Comparison of ENCODE assay signal across 20 cellular contexts in the genomic region with DNA sequence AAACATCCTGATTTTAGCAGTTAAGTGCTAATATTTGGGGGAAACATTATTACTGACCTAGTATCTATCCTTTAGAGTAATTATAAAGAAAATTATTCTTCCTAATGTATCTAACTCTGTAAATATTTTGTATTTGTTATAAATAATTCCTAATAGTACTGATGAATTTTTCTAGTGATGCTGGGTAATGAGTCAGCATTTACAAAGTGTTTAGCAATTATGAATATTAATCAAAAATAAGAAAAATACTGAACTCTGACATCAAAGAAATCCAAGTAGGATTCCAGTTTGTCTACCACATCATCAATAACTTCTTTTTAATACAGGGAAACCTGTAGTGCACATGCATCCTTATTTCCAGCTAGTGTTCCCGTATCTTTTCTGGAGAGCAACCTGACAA. TPM values are rescaled to one million over a fixed set of nuclear protein-coding genes. Genes with fewer than 3 reads are reported as not detected.
DNase-seq lines count a peak whose midpoint lies in the region; ATAC-seq and TF ChIP-seq lines count a peak whose summit lies in the region.
"Had no signal": no experiment of that assay in that cellular context is flagged by ENCODE, and none has a peak within 500 bp of the region (broad histone marks: within the 10 kb centered on the region; RNA-seq: fewer than 3 reads in every experiment).

No MANE protein-coding gene starts in this region.

- no peak overlapping the region for H2AFZ ChIP-seq in mammary epithelial cell (ENCODE audit: low read depth, low read length)
- no peak overlapping the region for H2AFZ ChIP-seq in GM23338

- peaks cover 3% of the 10 kb centered on the region for H3K27me3 Mint-ChIP-seq in GM23338 (ENCODE audit: insufficient read depth, low read depth, poor library complexity)
- no peaks in the 10 kb centered on the region for H3K27me3 Mint-ChIP-seq in activated T-helper 17 cell treated with anti-CD3 and anti-CD28 coated beads, Interleukin-2, amount 50 U/mL, for 72 hours
- no peaks in the 10 kb centered on the region for H3K27me3 Mint-ChIP-seq in stimulated activated memory B cell treated with anti-CD40 and anti-IgM and Interleukin-4, amounts not matched to agents 10 μg/mL and 1 μg/mL and 100 μg/mL, for 72 hours

- H3K27ac ChIP-seq in mammary epithelial cell (ENCODE audit: insufficient read depth, low read depth, low read length): no peak overlapping the region
- no peak overlapping the region for H3K27ac ChIP-seq in breast epithelium
- peak overlapping the region; percentile 60; the same call in 1 of the 2 replicates for H3K27ac ChIP-seq in GM23338 (ENCODE audit: low read depth)
- no peak overlapping the region for H3K27ac ChIP-seq in prostate gland

- H3K36me3 ChIP-seq in mammary epithelial cell (ENCODE audit: insufficient read depth, low read length) (peaks cover 21% of the 10 kb centered on the region), breast epithelium (no peaks in the 10 kb centered on the region), GM23338 (ENCODE audit: insufficient read depth) (no peaks in the 10 kb centered on the region), prostate gland (no peaks in the 10 kb centered on the region)

- no peak overlapping the region for H3K9ac ChIP-seq in mammary epithelial cell (ENCODE audit: insufficient read depth, low read length)

- H3K9me2 ChIP-seq in GM23338 (ENCODE audit: insufficient read depth): no peaks in the 10 kb centered on the region

- DNase-seq in mammary epithelial cell: no peak
- DNase-seq in breast epithelium (ENCODE audit: low spot score in 2 of 2): no peak
- no peak for DNase-seq in GM23338 (ENCODE audit: low spot score)
- no peak for DNase-seq in prostate gland (ENCODE audit: low spot score)
- no peak for DNase-seq in NCI-H187 (lab: John Stamatoyannopoulos, UW)
- DNase-seq: AML-193; C1 segment of cervical spinal cord; Caco-2; CD8-positive, alpha-beta T cell; EL; GDM1; KG1; MM.1S; NCI-H2081; NCI-H2227 treated with DMSO at 0.1 percent for 48 hours; NCI-H69; RPMI8226; SHP77 had no signal

- no peak for TF ChIP-seq CTCF in mammary epithelial cell (conservative IDR thresholded peaks at IDR 0.05 in 1 of 2, IDR thresholded peaks at IDR 0.05 in 1 of 2; ENCODE audit: extremely low read depth in 1 of 2, insufficient read depth in 1 of 2, low read depth in 1 of 2, low read length in 2 of 2)
- TF ChIP-seq CTCF in breast epithelium (IDR thresholded peaks at IDR 0.05): no peak
- TF ChIP-seq CTCF in GM23338 (conservative IDR thresholded peaks at IDR 0.05; ENCODE audit: low read depth in 2 of 2): no peak
- no peak for TF ChIP-seq CTCF in prostate gland (IDR thresholded peaks at IDR 0.05)

- intact Hi-C loops in mammary epithelial cell (cut with micrococcal nuclease): no loop called here
- intact Hi-C loops in breast epithelium (cut with DNase I; ENCODE audit: low total_unique reads): no loop called here
- intact Hi-C loops in prostate gland (cut with DNase I): no loop called here

- in situ Hi-C loops in mammary epithelial cell (cut with MboI; ENCODE audit: low sequenced_read_pairs in 2 of 2): loop anchor here (10.0 to 25.0 kb wide), 2 partner anchors 269 to 487 kb away; a partner anchor contains a TSS

- no peaks in the 10 kb centered on the region for H3K9me3 ChIP-seq in mammary epithelial cell (replicated peaks; ENCODE audit: insufficient read depth, low read length)
- H3K9me3 ChIP-seq in breast epithelium: peaks cover 0 to 13% of the 10 kb centered on the region in 2 donors
- no peaks in the 10 kb centered on the region for H3K9me3 ChIP-seq in prostate gland
- H3K9me3 ChIP-seq: Caco-2 had no signal

- H3K4me3 Mint-ChIP-seq in GM23338: no peak overlapping the region; the same call in 2 of the 3 replicates
- no peak overlapping the region for H3K4me3 Mint-ChIP-seq in activated T-helper 17 cell treated with anti-CD3 and anti-CD28 coated beads, Interleukin-2, amount 50 U/mL, for 72 hours
- no peak overlapping the region for H3K4me3 Mint-ChIP-seq in stimulated activated memory B cell treated with anti-CD40 and anti-IgM and Interleukin-4, amounts not matched to agents 10 μg/mL and 1 μg/mL and 100 μg/mL, for 72 hours
- H3K4me3 Mint-ChIP-seq: CD8-positive, alpha-beta T cell had no signal

- peaks cover 39% of the 10 kb centered on the region for H3K36me3 Mint-ChIP-seq in GM23338 (ENCODE audit: low read depth)
- peaks cover 94% of the 10 kb centered on the region for H3K36me3 Mint-ChIP-seq in activated T-helper 17 cell treated with anti-CD3 and anti-CD28 coated beads, Interleukin-2, amount 50 U/mL, for 72 hours (ENCODE audit: low read depth)
- H3K36me3 Mint-ChIP-seq in stimulated activated memory B cell treated with anti-CD40 and anti-IgM and Interleukin-4, amounts not matched to agents 10 μg/mL and 1 μg/mL and 100 μg/mL, for 72 hours: peaks cover 40% of the 10 kb centered on the region

- ATAC-seq in GM23338: no peak
- no peak for ATAC-seq in activated T-helper 17 cell treated with anti-CD3 and anti-CD28 coated beads, Interleukin-2, amount 50 U/mL, for 72 hours (replicated peaks)
- no peak for ATAC-seq in stimulated activated memory B cell treated with anti-CD40 and anti-IgM and Interleukin-4, amounts not matched to agents 10 μg/mL and 1 μg/mL and 100 μg/mL, for 72 hours
- ATAC-seq: CD8-positive, alpha-beta T cell had no signal

- TF ChIP-seq POLR2A in breast epithelium (IDR thresholded peaks at IDR 0.05): no peak
- no peak for TF ChIP-seq POLR2A in prostate gland (IDR thresholded peaks at IDR 0.05)

- H3K4me1 Mint-ChIP-seq in GM23338: peaks cover 63% of the 10 kb centered on the region
- H3K4me1 Mint-ChIP-seq in activated T-helper 17 cell treated with anti-CD3 and anti-CD28 coated beads, Interleukin-2, amount 50 U/mL, for 72 hours: peaks cover 46% of the 10 kb centered on the region
- H3K4me1 Mint-ChIP-seq in stimulated activated memory B cell treated with anti-CD40 and anti-IgM and Interleukin-4, amounts not matched to agents 10 μg/mL and 1 μg/mL and 100 μg/mL, for 72 hours: peaks cover 70% of the 10 kb centered on the region

- BruUV-seq in mammary epithelial cell (replicated peaks; lab: Mats Ljungman, UMichigan): no TSS peak

- H3K9me3 Mint-ChIP-seq in GM23338: no peaks in the 10 kb centered on the region
- H3K9me3 Mint-ChIP-seq in activated T-helper 17 cell treated with anti-CD3 and anti-CD28 coated beads, Interleukin-2, amount 50 U/mL, for 72 hours: peaks cover 3% of the 10 kb centered on the region
- H3K9me3 Mint-ChIP-seq in stimulated activated memory B cell treated with anti-CD40 and anti-IgM and Interleukin-4, amounts not matched to agents 10 μg/mL and 1 μg/mL and 100 μg/mL, for 72 hours: no peaks in the 10 kb centered on the region

- 100% methylated on average over 1 of the region's 1 CpG for WGBS in mammary epithelial cell (ENCODE audit: low coverage, missing lambda C conversion rate)
- WGBS in prostate gland: 88% methylated on average over 1 of the region's 1 CpG

- dilution Hi-C loops in mammary epithelial cell (cut with HindIII; ENCODE audit: low sequenced_read_pairs): no loop called here

- H3F3A ChIP-seq in GM23338 (replicated peaks; ENCODE audit: low read depth): no peaks in the 10 kb centered on the region

- peaks cover 13% of the 10 kb centered on the region for H4K20me1 ChIP-seq in mammary epithelial cell (ENCODE audit: insufficient read depth, low read length)
- H4K20me1 ChIP-seq in GM23338 (replicated peaks; ENCODE audit: insufficient read depth): peaks cover 91% of the 10 kb centered on the region

- H3K4me3 ChIP-seq in mammary epithelial cell (replicated peaks in 1 of 3; ENCODE audit: insufficient read depth in 1 of 3, low read depth in 2 of 3, low read length in 3 of 3) (no peak overlapping the region), breast epithelium (no peak overlapping the region), GM23338 (no peak overlapping the region; the same call in 1 of the 2 replicates), prostate gland (no peak overlapping the region)

- peaks cover 4% of the 10 kb centered on the region for H3K4me1 ChIP-seq in mammary epithelial cell (ENCODE audit: insufficient read depth, low read length)
- H3K4me1 ChIP-seq in breast epithelium: no peaks in the 10 kb centered on the region
- H3K4me1 ChIP-seq in GM23338 (ENCODE audit: insufficient read depth): peaks cover 69% of the 10 kb centered on the region
- H3K4me1 ChIP-seq in prostate gland (replicated peaks): no peaks in the 10 kb centered on the region

- peak overlapping the region; percentile 18 for H3K4me2 ChIP-seq in mammary epithelial cell (ENCODE audit: insufficient read depth, low read depth, low read length)
- H3K4me2 ChIP-seq in GM23338: peak overlapping the region; percentile 20; the same call in 1 of the 2 replicates

- CTCF ChIA-PET in mammary epithelial cell (lab: Charles Lee; ENCODE audit: low non-redundant PET): no interaction called here

- H3K79me2 ChIP-seq in mammary epithelial cell (ENCODE audit: insufficient read depth, low read length) (peaks cover 100% of the 10 kb centered on the region), GM23338 (replicated peaks; ENCODE audit: insufficient read depth) (peaks cover 100% of the 10 kb centered on the region)

- H3K27me3 ChIP-seq in mammary epithelial cell (ENCODE audit: insufficient read depth, low read length) (no peaks in the 10 kb centered on the region), breast epithelium (no peaks in the 10 kb centered on the region), GM23338 (ENCODE audit: insufficient read depth) (no peaks in the 10 kb centered on the region), prostate gland (replicated peaks; ENCODE audit: insufficient read depth) (no peaks in the 10 kb centered on the region)

- H3K27ac Mint-ChIP-seq in GM23338: no peak overlapping the region
- H3K27ac Mint-ChIP-seq in activated T-helper 17 cell treated with anti-CD3 and anti-CD28 coated beads, Interleukin-2, amount 50 U/mL, for 72 hours: peak overlapping the region; percentile 50
- H3K27ac Mint-ChIP-seq in stimulated activated memory B cell treated with anti-CD40 and anti-IgM and Interleukin-4, amounts not matched to agents 10 μg/mL and 1 μg/mL and 100 μg/mL, for 72 hours: peak overlapping the region; percentile 30
- H3K27ac Mint-ChIP-seq: CD8-positive, alpha-beta T cell had no signal

RNA-seq across cellular contexts. Expression of a gene that starts 9.0 kb away (rescaled TPM):
- total RNA-seq in mammary epithelial cell (100 to 1,000 TPM; 167 to 381 TPM), breast epithelium (100 to 1,000 TPM; 356 to 419 (median 394) TPM), prostate gland (100 to 1,000 TPM; 223 to 325 TPM)
- polyA plus RNA-seq in mammary epithelial cell (233 TPM), GM23338 (2016; fragmentation: Nextera tagmentation; extraction: Ambion mirVana) (996 and 999 TPM in 2 replicates)
- polyA minus RNA-seq in mammary epithelial cell: 123 TPM
- 658 and 693 TPM in 2 replicates for total RNA-seq in GM23338 (2014; rRNA removed; shearing (Covaris generic))
- total RNA-seq in activated T-helper 17 cell treated with anti-CD3 and anti-CD28 coated beads, Interleukin-2, amount 50 U/mL, for 72 hours: 100 to 1,000 TPM; 715 to 937 TPM

RNA-seq across cellular contexts. Expression of a gene that starts 43.9 kb away (rescaled TPM):
- total RNA-seq in mammary epithelial cell (100 to 1,000 TPM; 161 to 545 TPM), breast epithelium (10 to 100 TPM in 2 of 3 donors, 1 to 10 TPM in 1; 5.8 to 32.6 (median 23.6) TPM), prostate gland (10 to 100 TPM in 1 of 2 donors, 1 to 10 TPM in 1; 8.8 to 11.8 TPM)
- polyA plus RNA-seq in mammary epithelial cell (120 TPM), GM23338 (2016; fragmentation: Nextera tagmentation; extraction: Ambion mirVana) (11.6 and 11.7 TPM in 2 replicates)
- polyA minus RNA-seq in mammary epithelial cell: 135 TPM
- 19.3 and 21.6 TPM in 2 replicates for total RNA-seq in GM23338 (2014; rRNA removed; shearing (Covaris generic))
- 10 to 100 TPM; 23.3 to 51.9 TPM for total RNA-seq in activated T-helper 17 cell treated with anti-CD3 and anti-CD28 coated beads, Interleukin-2, amount 50 U/mL, for 72 hours
